9 cellular contexts compared by ENCODE assay signal in the genomic region with DNA sequence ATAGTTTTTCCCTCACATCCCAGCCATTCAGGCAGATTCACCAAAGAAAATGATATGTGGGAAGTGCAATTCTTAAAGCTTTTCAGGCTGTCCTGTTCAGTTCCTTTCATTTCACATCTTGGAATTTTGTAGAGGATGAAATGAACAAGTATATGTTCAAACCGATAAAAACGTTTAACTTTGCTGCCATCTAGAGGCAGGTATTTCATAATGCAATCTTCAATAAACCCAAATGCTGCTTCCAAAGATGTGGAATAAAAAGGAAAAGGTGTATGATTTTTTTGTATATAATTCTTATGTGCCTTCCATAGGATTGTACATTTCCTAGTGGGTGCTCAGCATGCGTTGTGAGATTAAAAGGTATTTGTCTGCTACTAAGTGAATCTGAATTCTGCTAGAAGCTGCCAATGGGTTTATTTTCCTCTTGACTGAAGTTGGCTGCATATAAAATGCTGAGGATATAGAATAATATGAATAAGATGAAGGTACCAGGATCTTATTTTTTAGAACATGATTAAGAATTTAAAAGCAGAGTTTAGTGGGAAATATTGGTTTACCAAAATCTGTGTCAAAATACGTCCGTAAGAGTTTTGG.
DNase-seq lines count a peak whose midpoint lies in the region; ATAC-seq, FAIRE-seq and TF ChIP-seq lines count a peak whose summit lies in the region.
"Had no signal": no experiment of that assay in that cellular context is flagged by ENCODE, and none has a peak within 500 bp of the region (broad histone marks: within the 10 kb centered on the region; RNA-seq: fewer than 3 reads in every experiment).

No MANE protein-coding gene starts in this region.

- no peaks in the 10 kb centered on the region for H3K36me3 ChIP-seq in OCI-LY3 (replicated peaks; ENCODE audit: low read depth, low read length)

- H3K79me2 ChIP-seq in OCI-LY3 (ENCODE audit: low read length), result no peaks in the 10 kb centered on the region

- peak overlapping the region; percentile 47 for H3K4me2 ChIP-seq in OCI-LY3 (ENCODE audit: low read length)

- H3K4me3 Mint-ChIP-seq in HFFc6, result peak overlapping the region; percentile 44
- no peak overlapping the region for H3K4me3 Mint-ChIP-seq in activated naive CD4-positive, alpha-beta T cell treated with anti-CD3 and anti-CD28 coated beads for 36 hours
- H3K4me3 Mint-ChIP-seq: dendritic cell treated with granulocyte-macrophage colony-stimulating factor and Interleukin-4, amounts not matched to agents 40 ng/mL and 50 ng/mL, for 4 days had no signal

- DNase-seq in AG20443 (ENCODE audit: low spot score) (peak; percentile 40), HFFc6 (peak; percentile 67), middle frontal gyrus (ENCODE audit: extremely low spot score, low spot score) (peak; percentile 80), GOT3 (lab: John Stamatoyannopoulos, UW) (no peak)
- DNase-seq in activated naive CD4-positive, alpha-beta T cell treated with anti-CD3 and anti-CD28 coated beads for 36 hours, result no peak

- intact Hi-C loops in activated naive CD4-positive, alpha-beta T cell treated with anti-CD3 and anti-CD28 coated beads for 36 hours (cut with micrococcal nuclease), result loop anchor here (1.0 to 5.0 kb wide), 3 partner anchors 247 to 1908 kb away; a partner anchor contains a TSS

- no peaks in the 10 kb centered on the region for H3K9me3 ChIP-seq in OCI-LY3 (ENCODE audit: insufficient read depth, low read length)

- no peak for ATAC-seq in HG03432 (IDR thresholded peaks at IDR 0.05; ENCODE audit: unreplicated experiment)

- CTCF ChIA-PET in activated naive CD4-positive, alpha-beta T cell treated with anti-CD3 and anti-CD28 coated beads for 36 hours (lab: Charles Lee), result interaction anchor here (0.8 kb wide), 1 partner anchor 352 kb away, joined by 3 read pairs; no protein-coding TSS in a partner anchor

- no peaks in the 10 kb centered on the region for H3K9me3 Mint-ChIP-seq in HFFc6
- no peaks in the 10 kb centered on the region for H3K9me3 Mint-ChIP-seq in activated naive CD4-positive, alpha-beta T cell treated with anti-CD3 and anti-CD28 coated beads for 36 hours
- H3K9me3 Mint-ChIP-seq: dendritic cell treated with granulocyte-macrophage colony-stimulating factor and Interleukin-4, amounts not matched to agents 40 ng/mL and 50 ng/mL, for 4 days had no signal

- no peak overlapping the region for H2AFZ ChIP-seq in OCI-LY3 (ENCODE audit: low read depth, low read length)

- H3K9ac ChIP-seq in OCI-LY3 (ENCODE audit: low read length), result no peak overlapping the region

- no peak overlapping the region for H3K27ac ChIP-seq in OCI-LY3 (ENCODE audit: low read length)

- TF ChIP-seq CTCF in HFFc6 (IDR thresholded peaks at IDR 0.05), result peak; percentile 89
- peak; percentile 66 for TF ChIP-seq CTCF in OCI-LY3 (IDR thresholded peaks at IDR 0.05; ENCODE audit: low read depth, low read length)

- H3K4me1 Mint-ChIP-seq in HFFc6 (ENCODE audit: low read depth), result peaks cover 42% of the 10 kb centered on the region
- no peaks in the 10 kb centered on the region for H3K4me1 Mint-ChIP-seq in activated naive CD4-positive, alpha-beta T cell treated with anti-CD3 and anti-CD28 coated beads for 36 hours (ENCODE audit: low read depth)

- H3K4me1 ChIP-seq in OCI-LY3 (ENCODE audit: low read length), result peaks cover 32% of the 10 kb centered on the region

- H4K20me1 ChIP-seq in OCI-LY3 (ENCODE audit: insufficient read depth, low read length), result peaks cover 16% of the 10 kb centered on the region; the same call in 1 of the 2 replicates

- no peaks in the 10 kb centered on the region for H3K36me3 Mint-ChIP-seq in HFFc6 (ENCODE audit: low read depth)
- H3K36me3 Mint-ChIP-seq in activated naive CD4-positive, alpha-beta T cell treated with anti-CD3 and anti-CD28 coated beads for 36 hours (ENCODE audit: low read depth), result no peaks in the 10 kb centered on the region

- peak overlapping the region; percentile 29 for H3K27ac Mint-ChIP-seq in HFFc6
- no peak overlapping the region for H3K27ac Mint-ChIP-seq in activated naive CD4-positive, alpha-beta T cell treated with anti-CD3 and anti-CD28 coated beads for 36 hours
- H3K27ac Mint-ChIP-seq: dendritic cell treated with granulocyte-macrophage colony-stimulating factor and Interleukin-4, amounts not matched to agents 40 ng/mL and 50 ng/mL, for 4 days had no signal

- FAIRE-seq in endometrium (lab: Jason Lieb, UNC), result peak; percentile 93

- H3K27me3 Mint-ChIP-seq in HFFc6 (ENCODE audit: insufficient read depth), result no peaks in the 10 kb centered on the region
- H3K27me3 Mint-ChIP-seq in activated naive CD4-positive, alpha-beta T cell treated with anti-CD3 and anti-CD28 coated beads for 36 hours (ENCODE audit: low read depth), result no peaks in the 10 kb centered on the region
- H3K27me3 Mint-ChIP-seq: dendritic cell treated with granulocyte-macrophage colony-stimulating factor and Interleukin-4, amounts not matched to agents 40 ng/mL and 50 ng/mL, for 4 days had no signal

- H3K4me3 ChIP-seq in OCI-LY3 (ENCODE audit: low read length), result no peak overlapping the region

- peaks cover 18% of the 10 kb centered on the region; the same call in 1 of the 2 replicates for H3K27me3 ChIP-seq in OCI-LY3 (ENCODE audit: low read depth, low read length)

Comparison
In these comparisons a context has a peak if more than half of its experiments do, and no peak if none do; other contexts are left out.
1. DNase-seq: peak in AG20443 (single experiment), HFFc6 (single experiment) and middle frontal gyrus (single experiment); none in activated naive CD4-positive, alpha-beta T cell treated with anti-CD3 and anti-CD28 coated beads for 36 hours (single experiment) and GOT3 (single experiment).